Comparison of ENCODE assay signal across 33 cellular contexts in genomic region chr3:52422669-52423068, GRCh38. TPM values are rescaled to one million over a fixed set of nuclear protein-coding genes. Genes with fewer than 3 reads are reported as not detected.
"Had no signal": no experiment of that assay in that cellular context is flagged by ENCODE, and none has a peak within 500 bp of the region (broad histone marks: within the 10 kb centered on the region; RNA-seq: fewer than 3 reads in every experiment).

No MANE protein-coding gene starts in this region.

- FAIRE-seq: bronchial epithelial cell, TTC549 had no signal

- H3K36me3 ChIP-seq: ascending aorta had no signal

- H3K4me2 ChIP-seq: KMS-11 had no signal

- ATAC-seq: activated naive CD4-positive, alpha-beta T cell treated with anti-CD3 and anti-CD28 coated beads, Interleukin-2, amount 50 U/mL, for 72 hours; body of pancreas; Panc1 had no signal

- H3K9me3 ChIP-seq: ascending aorta, body of pancreas had no signal

- H3K4me3 Mint-ChIP-seq: activated B cell treated with CpG ODN at 0.5 μM for 24 hours; activated CD4-positive, alpha-beta memory T cell treated with anti-CD3 and anti-CD28 coated beads for 36 hours; activated CD4-positive, alpha-beta T cell treated with anti-CD3 and anti-CD28 coated beads, Interleukin-2, amount 10 ng/mL, durations not matched to agents 7 days and 5 days; activated naive CD8-positive, alpha-beta T cell treated with anti-CD3 and anti-CD28 coated beads, Interleukin-2, amount 50 U/mL, for 24 hours; activated T-helper 1 cell treated with anti-CD3 and anti-CD28 coated beads, Interleukin-12 subunit alpha, Interleukin-12 subunit beta, Interleukin-2, Interleukin-4 antibody, amounts not matched to agents 30 ng/mL and 10 ng/mL and 1 ng/mL, durations not matched to agents 14 hours and 24 hours and 36 hours had no signal

- H3K27me3 ChIP-seq: ascending aorta, body of pancreas had no signal

- H3K9me3 Mint-ChIP-seq: activated B cell treated with CpG ODN at 0.5 μM for 24 hours; activated CD4-positive, alpha-beta memory T cell treated with anti-CD3 and anti-CD28 coated beads for 36 hours; activated CD4-positive, alpha-beta T cell treated with anti-CD3 and anti-CD28 coated beads, Interleukin-2, amount 10 ng/mL, durations not matched to agents 7 days and 5 days; activated naive CD4-positive, alpha-beta T cell treated with anti-CD3 and anti-CD28 coated beads, Interleukin-2, amount 50 U/mL, for 72 hours; activated naive CD8-positive, alpha-beta T cell treated with anti-CD3 and anti-CD28 coated beads, Interleukin-2, amount 50 U/mL, for 24 hours; activated T-helper 1 cell treated with anti-CD3 and anti-CD28 coated beads, Interleukin-12 subunit alpha, Interleukin-12 subunit beta, Interleukin-2, Interleukin-4 antibody, amounts not matched to agents 30 ng/mL and 10 ng/mL and 1 ng/mL, durations not matched to agents 14 hours and 24 hours and 36 hours had no signal

- H3K4me1 Mint-ChIP-seq: activated B cell treated with CpG ODN at 0.5 μM for 24 hours; activated CD4-positive, alpha-beta T cell treated with anti-CD3 and anti-CD28 coated beads, Interleukin-2, amount 10 ng/mL, durations not matched to agents 7 days and 5 days; activated naive CD8-positive, alpha-beta T cell treated with anti-CD3 and anti-CD28 coated beads, Interleukin-2, amount 50 U/mL, for 24 hours had no signal

- DNase-seq: activated B cell treated with CpG ODN at 0.5 μM for 24 hours; activated CD4-positive, alpha-beta memory T cell treated with anti-CD3 and anti-CD28 coated beads for 36 hours; activated CD4-positive, alpha-beta T cell treated with anti-CD3 and anti-CD28 coated beads, Interleukin-2, amount 10 ng/mL, durations not matched to agents 7 days and 5 days; activated CD8-positive, alpha-beta memory T cell treated with anti-CD3 and anti-CD28 coated beads, Interleukin-2, amount 50 U/mL, for 4 hours; activated effector memory CD4-positive, alpha-beta T cell treated with Interleukin-2 at 50 U/mL for 16 hours; activated naive CD4-positive, alpha-beta T cell treated with Interleukin-2 at 50 U/mL for 16 hours; activated naive CD8-positive, alpha-beta T cell treated with anti-CD3 and anti-CD28 coated beads, Interleukin-2, amount 50 U/mL, for 24 hours; activated T-cell treated with anti-CD3 and anti-CD28 coated beads, Interleukin-2, amount 50 U/mL, for 1 hour; amniotic stem cell; central memory CD4-positive, alpha-beta T cell; NCI-H1092; NCI-H1417 treated with DMSO at 0.1 percent for 48 hours; NCI-H1694; NCI-H2029; NCI-H2107; NCI-H2171 treated with DMSO at 0.1 percent for 48 hours; NCI-H226; NCI-H510A; NCI-H526 treated with DMSO at 0.1 percent for 48 hours; NCI-H82; SHP77; T-helper 2 cell; T1000 had no signal

- H3K36me3 Mint-ChIP-seq: activated naive CD4-positive, alpha-beta T cell treated with anti-CD3 and anti-CD28 coated beads, Interleukin-2, amount 50 U/mL, for 72 hours had no signal

- H3K9ac ChIP-seq: KMS-11 had no signal

- H3K4me3 ChIP-seq: ascending aorta, body of pancreas had no signal

- H3K27ac Mint-ChIP-seq: activated B cell treated with CpG ODN at 0.5 μM for 24 hours; activated CD4-positive, alpha-beta memory T cell treated with anti-CD3 and anti-CD28 coated beads for 36 hours; activated CD4-positive, alpha-beta T cell treated with anti-CD3 and anti-CD28 coated beads, Interleukin-2, amount 10 ng/mL, durations not matched to agents 7 days and 5 days; activated naive CD4-positive, alpha-beta T cell treated with anti-CD3 and anti-CD28 coated beads, Interleukin-2, amount 50 U/mL, for 72 hours; activated naive CD8-positive, alpha-beta T cell treated with anti-CD3 and anti-CD28 coated beads, Interleukin-2, amount 50 U/mL, for 24 hours; activated T-helper 1 cell treated with anti-CD3 and anti-CD28 coated beads, Interleukin-12 subunit alpha, Interleukin-12 subunit beta, Interleukin-2, Interleukin-4 antibody, amounts not matched to agents 30 ng/mL and 10 ng/mL and 1 ng/mL, durations not matched to agents 14 hours and 24 hours and 36 hours had no signal

- H3K27me3 Mint-ChIP-seq: activated B cell treated with CpG ODN at 0.5 μM for 24 hours; activated CD4-positive, alpha-beta memory T cell treated with anti-CD3 and anti-CD28 coated beads for 36 hours; activated CD4-positive, alpha-beta T cell treated with anti-CD3 and anti-CD28 coated beads, Interleukin-2, amount 10 ng/mL, durations not matched to agents 7 days and 5 days; activated naive CD8-positive, alpha-beta T cell treated with anti-CD3 and anti-CD28 coated beads, Interleukin-2, amount 50 U/mL, for 24 hours had no signal

- H3K27ac ChIP-seq: ascending aorta, body of pancreas, KMS-11, RWPE1 had no signal

- H3K4me1 ChIP-seq: ascending aorta, body of pancreas had no signal

RNA-seq across cellular contexts. Expression of gene PHF7, which starts 12.2 kb away (rescaled TPM):
- total RNA-seq: ascending aorta had no signal

RNA-seq across cellular contexts. Expression of gene SEMA3G, which starts 22.2 kb away (rescaled TPM):
- total RNA-seq: activated B cell treated with CpG ODN at 0.5 μM for 24 hours, OCI-LY7 had no signal

RNA-seq across cellular contexts. Expression of gene TNNC1, which starts 31.2 kb away (rescaled TPM):
- total RNA-seq: activated B cell treated with CpG ODN at 0.5 μM for 24 hours had no signal
